7 cellular contexts compared by ENCODE assay signal in genomic region chr2:136246086-136246669, GRCh38.
DNase-seq lines count a peak whose midpoint lies in the region; ATAC-seq and TF ChIP-seq lines count a peak whose summit lies in the region.

No MANE protein-coding gene starts in this region.

- H3K4me1 Mint-ChIP-seq in natural killer cell treated with Interleukin-12 subunit alpha and Interleukin-12 subunit beta and Interleukin-15 and Interleukin-18, amount 100 ng/mL, for 72 hours (ENCODE audit: low read depth in 2 of 2): peaks cover 31 to 44% of the 10 kb centered on the region in 2 donors

- no peaks in the 10 kb centered on the region for H3K36me3 Mint-ChIP-seq in natural killer cell treated with Interleukin-12 subunit alpha and Interleukin-12 subunit beta and Interleukin-15 and Interleukin-18, amount 100 ng/mL, for 72 hours

- DNase-seq in erythroblast (lab: John Stamatoyannopoulos, UW): peak; percentile 8 to 10
- DNase-seq in natural killer cell treated with Interleukin-12 subunit alpha and Interleukin-12 subunit beta and Interleukin-15 and Interleukin-18, amount 100 ng/mL, for 72 hours (ENCODE audit: low spot score): no peak
- no peak for DNase-seq in HuH-7.5 (ENCODE audit: low spot score)
- no peak for DNase-seq in NCI-H446 (lab: John Stamatoyannopoulos, UW)

- ATAC-seq in GM21526 (IDR thresholded peaks at IDR 0.05; ENCODE audit: low FRiP score, unreplicated experiment): peak; percentile 71
- peak; percentile 58 to 72 for ATAC-seq in natural killer cell treated with Interleukin-12 subunit alpha and Interleukin-12 subunit beta and Interleukin-15 and Interleukin-18, amount 100 ng/mL, for 72 hours
- ATAC-seq in HG02970 (IDR thresholded peaks at IDR 0.05; ENCODE audit: low FRiP score, unreplicated experiment): no peak

- TF ChIP-seq POLR2A in erythroblast (IDR thresholded peaks at IDR 0.05; ENCODE audit: low read length): no peak

- H3K4me3 Mint-ChIP-seq in natural killer cell treated with Interleukin-12 subunit alpha and Interleukin-12 subunit beta and Interleukin-15 and Interleukin-18, amount 100 ng/mL, for 72 hours: no peak overlapping the region

- TF ChIP-seq RAD21 in Ishikawa (IDR thresholded peaks at IDR 0.05; ENCODE audit: low read depth): no peak

- H3K27ac Mint-ChIP-seq in natural killer cell treated with Interleukin-12 subunit alpha and Interleukin-12 subunit beta and Interleukin-15 and Interleukin-18, amount 100 ng/mL, for 72 hours: peak overlapping the region; percentile 30 to 68

- no peaks in the 10 kb centered on the region for H3K27me3 Mint-ChIP-seq in natural killer cell treated with Interleukin-12 subunit alpha and Interleukin-12 subunit beta and Interleukin-15 and Interleukin-18, amount 100 ng/mL, for 72 hours

- TF ChIP-seq EP300 in Ishikawa (IDR thresholded peaks at IDR 0.05; ENCODE audit: borderline replicate concordance): peak; percentile 71; the same call in 1 of the 2 replicates

- no peaks in the 10 kb centered on the region for H3K9me3 Mint-ChIP-seq in natural killer cell treated with Interleukin-12 subunit alpha and Interleukin-12 subunit beta and Interleukin-15 and Interleukin-18, amount 100 ng/mL, for 72 hours

TF ChIP-seq in Ishikawa, 13 proteins besides CTCF, POLR2A, EP300 and RAD21:
- TF ChIP-seq FOXM1 (IDR thresholded peaks at IDR 0.05; ENCODE audit: borderline replicate concordance, low read depth) (no peak), CREB1 (IDR thresholded peaks at IDR 0.05; ENCODE audit: low read depth) (no peak), TAF1 (IDR thresholded peaks at IDR 0.05; ENCODE audit: low read depth) (no peak), REST (IDR thresholded peaks at IDR 0.05; ENCODE audit: low read depth) (no peak), TEAD4 (IDR thresholded peaks at IDR 0.05) (peak; percentile 65), ZBTB7A (IDR thresholded peaks at IDR 0.05; ENCODE audit: low read depth) (0 out of 2 replicates have a peak, but pooled peaks have one; percentile 37), USF1 (IDR thresholded peaks at IDR 0.05) (no peak), TCF12 (IDR thresholded peaks at IDR 0.05; ENCODE audit: low read depth) (0 out of 2 replicates have a peak, but pooled peaks have one; percentile 29), EGR1 (IDR thresholded peaks at IDR 0.05) (no peak), CEBPB (IDR thresholded peaks at IDR 0.05) (peak; percentile 49; the same call in 1 of the 2 replicates), NFIC (IDR thresholded peaks at IDR 0.05) (peak; percentile 52), YY1 (IDR thresholded peaks at IDR 0.05; ENCODE audit: low read depth) (no peak)
- TF ChIP-seq, protein P1, sequence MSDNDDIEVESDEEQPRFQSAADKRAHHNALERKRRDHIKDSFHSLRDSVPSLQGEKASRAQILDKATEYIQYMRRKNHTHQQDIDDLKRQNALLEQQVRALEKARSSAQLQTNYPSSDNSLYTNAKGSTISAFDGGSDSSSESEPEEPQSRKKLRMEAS (IDR thresholded peaks at IDR 0.05): peak; percentile 50

Comparison
In these comparisons a context has a peak if more than half of its experiments do, and no peak if none do; other contexts are left out.
1. DNase-seq: peak in erythroblast (2 of 2); none in natural killer cell treated with Interleukin-12 subunit alpha and Interleukin-12 subunit beta and Interleukin-15 and Interleukin-18, amount 100 ng/mL, for 72 hours (single experiment), HuH-7.5 (single experiment) and NCI-H446 (0 of 2).